ENCODE assay signal across 13 cellular contexts in genomic region chr7:142461437-142461836, GRCh38.
DNase-seq lines count a peak whose midpoint lies in the region; TF ChIP-seq lines count a peak whose summit lies in the region.
"Had no signal": no experiment of that assay in that cellular context is flagged by ENCODE, and none has a peak within 500 bp of the region (broad histone marks: within the 10 kb centered on the region; RNA-seq: fewer than 3 reads in every experiment).

No MANE protein-coding gene starts in this region.

- H3K27me3 ChIP-seq in MG63: no peaks in the 10 kb centered on the region
- H3K27me3 ChIP-seq in CD8-positive, alpha-beta memory T cell (ENCODE audit: insufficient read depth, low read length, poor library complexity, severe bottlenecking): no peaks in the 10 kb centered on the region
- H3K27me3 ChIP-seq: suprapubic skin had no signal

- no peak overlapping the region for H3K4me3 ChIP-seq in MG63
- no peak overlapping the region for H3K4me3 ChIP-seq in CD8-positive, alpha-beta memory T cell (ENCODE audit: low read length)
- H3K4me3 ChIP-seq: PC-9, suprapubic skin had no signal

- H3K27ac Mint-ChIP-seq in HFFc6 (peak overlapping the region; percentile 97), glutamatergic neuron (ENCODE audit: unreplicated experiment) (peak overlapping the region; percentile 96)
- H3K27ac Mint-ChIP-seq in CD8-positive, alpha-beta memory T cell: peak overlapping the region in 3 of 8 donors; percentile 43 to 91 (median 44)
- H3K27ac Mint-ChIP-seq: activated CD8-positive, alpha-beta memory T cell treated with anti-CD3 and anti-CD28 coated beads, Interleukin-2, amount 10 ng/mL, durations not matched to agents 7 days and 5 days had no signal

- H3K4me1 ChIP-seq in CD8-positive, alpha-beta memory T cell (ENCODE audit: insufficient read depth, low read length): peaks cover 34% of the 10 kb centered on the region
- H3K4me1 ChIP-seq: suprapubic skin had no signal

- H3K4me1 Mint-ChIP-seq in HFFc6 (ENCODE audit: low read depth): peaks cover 76% of the 10 kb centered on the region
- peaks cover 54% of the 10 kb centered on the region for H3K4me1 Mint-ChIP-seq in glutamatergic neuron (ENCODE audit: low read depth, unreplicated experiment)
- H3K4me1 Mint-ChIP-seq in CD8-positive, alpha-beta memory T cell: peaks cover 34 to 52% (median 35%) of the 10 kb centered on the region in 3 donors

- no peak overlapping the region for H3K27ac ChIP-seq in CD8-positive, alpha-beta memory T cell (ENCODE audit: low read depth, low read length)
- H3K27ac ChIP-seq: PC-9, suprapubic skin had no signal

- intact Hi-C loops in posterior vena cava (cut with DNase I): no loop called here

- no peaks in the 10 kb centered on the region for H3K36me3 ChIP-seq in MG63
- H3K36me3 ChIP-seq in CD8-positive, alpha-beta memory T cell (ENCODE audit: insufficient read depth, low read length): no peaks in the 10 kb centered on the region
- H3K36me3 ChIP-seq: suprapubic skin had no signal

- DNase-seq in AG20443 (ENCODE audit: low spot score) (peak; percentile 41), HFFc6 (peak; percentile 96), amniotic stem cell (lab: John Stamatoyannopoulos, UW) (peak; percentile 88), glutamatergic neuron (no peak), MG63 (no peak), posterior vena cava (ENCODE audit: low spot score) (no peak)
- no peak for DNase-seq in effector CD8-positive, alpha-beta T cell (lab: John Stamatoyannopoulos, UW)
- no peak for DNase-seq in CD8-positive, alpha-beta memory T cell
- DNase-seq: activated CD8-positive, alpha-beta memory T cell treated with anti-CD3 and anti-CD28 coated beads, Interleukin-2, amount 10 ng/mL, durations not matched to agents 7 days and 5 days; aorta; NCI-H226; PC-9 had no signal

- H3K4me3 Mint-ChIP-seq in HFFc6 (peak overlapping the region; percentile 59), glutamatergic neuron (ENCODE audit: unreplicated experiment) (peak overlapping the region; percentile 71)
- H3K4me3 Mint-ChIP-seq in CD8-positive, alpha-beta memory T cell: peak overlapping the region in 1 of 7 donors; percentile 75
- H3K4me3 Mint-ChIP-seq: activated CD8-positive, alpha-beta memory T cell treated with anti-CD3 and anti-CD28 coated beads, Interleukin-2, amount 10 ng/mL, durations not matched to agents 7 days and 5 days had no signal

- peaks cover 1% of the 10 kb centered on the region; the same call in 1 of the 2 replicates for H3K27me3 Mint-ChIP-seq in HFFc6 (ENCODE audit: insufficient read depth)
- H3K27me3 Mint-ChIP-seq in glutamatergic neuron (ENCODE audit: unreplicated experiment): peaks cover 16% of the 10 kb centered on the region
- peaks cover 5 to 13% of the 10 kb centered on the region in 2 donors for H3K27me3 Mint-ChIP-seq in CD8-positive, alpha-beta memory T cell

- TF ChIP-seq CTCF in HFFc6 (IDR thresholded peaks at IDR 0.05) (no peak), glutamatergic neuron (IDR thresholded peaks at IDR 0.05; ENCODE audit: partially characterized antibody, unreplicated experiment) (no peak)

- H3K9me3 Mint-ChIP-seq in HFFc6: no peaks in the 10 kb centered on the region
- H3K9me3 Mint-ChIP-seq in glutamatergic neuron (ENCODE audit: unreplicated experiment): peaks cover 7% of the 10 kb centered on the region
- H3K9me3 Mint-ChIP-seq in CD8-positive, alpha-beta memory T cell: no peaks in the 10 kb centered on the region

- POLR2A ChIA-PET in CD8-positive, alpha-beta memory T cell (lab: Charles Lee): interaction anchor here (1.6 to 3.1 kb wide), 2 partner anchors 337 to 347 kb away, joined by 4 to 8 read pairs; no protein-coding TSS in a partner anchor

- H3K36me3 Mint-ChIP-seq in HFFc6 (ENCODE audit: low read depth) (no peaks in the 10 kb centered on the region), glutamatergic neuron (ENCODE audit: unreplicated experiment) (peaks cover 6% of the 10 kb centered on the region)
- peaks cover 0 to 2% (median 0%) of the 10 kb centered on the region in 3 donors for H3K36me3 Mint-ChIP-seq in CD8-positive, alpha-beta memory T cell
- H3K36me3 Mint-ChIP-seq: activated CD8-positive, alpha-beta memory T cell treated with anti-CD3 and anti-CD28 coated beads, Interleukin-2, amount 10 ng/mL, durations not matched to agents 7 days and 5 days had no signal

- CTCF ChIA-PET in CD8-positive, alpha-beta memory T cell (lab: Charles Lee): interaction anchor here (1.0 to 8.3 kb wide), 7 partner anchors 9 to 350 kb away, joined by 3 to 55 read pairs (median 7); no protein-coding TSS in a partner anchor

- H3K9me3 ChIP-seq in MG63: no peaks in the 10 kb centered on the region
- no peaks in the 10 kb centered on the region for H3K9me3 ChIP-seq in CD8-positive, alpha-beta memory T cell (ENCODE audit: low read length)
- H3K9me3 ChIP-seq: suprapubic skin had no signal

Comparison
In these comparisons a context has a peak if more than half of its experiments do, and no peak if none do; other contexts are left out.
1. DNase-seq: peak in AG20443 (single experiment), HFFc6 (single experiment) and amniotic stem cell (single experiment); none in glutamatergic neuron (single experiment), effector CD8-positive, alpha-beta T cell (single experiment), MG63 (single experiment), posterior vena cava (single experiment) and CD8-positive, alpha-beta memory T cell (0 of 5).